Comparison of ENCODE assay signal across 21 cellular contexts in genomic region chr2:110946892-110947291, GRCh38.
DNase-seq lines count a peak whose midpoint lies in the region; ATAC-seq and TF ChIP-seq lines count a peak whose summit lies in the region.
"Had no signal": no experiment of that assay in that cellular context is flagged by ENCODE, and none has a peak within 500 bp of the region (broad histone marks: within the 10 kb centered on the region; RNA-seq: fewer than 3 reads in every experiment).

No MANE protein-coding gene starts in this region.

- H3K27me3 ChIP-seq in lung (ENCODE audit: control insufficient read depth, insufficient read depth) (no peaks in the 10 kb centered on the region), upper lobe of right lung (no peaks in the 10 kb centered on the region)
- H3K27me3 ChIP-seq: ascending aorta, BE2C, esophagus squamous epithelium had no signal

- DNase-seq in Right ventricle myocardium inferior (ENCODE audit: missing footprints) (no peak), cardiac septum (ENCODE audit: low spot score) (no peak), Right ventricle myocardium superior (peak; percentile 57), lung (ENCODE audit: low spot score) (peak; percentile 46), upper lobe of right lung (no peak), NCI-H748 (lab: John Stamatoyannopoulos, UW; ENCODE audit: unreplicated experiment) (no peak), NCI-H774 (lab: John Stamatoyannopoulos, UW) (no peak)
- DNase-seq: activated CD8-positive, alpha-beta memory T cell treated with anti-CD3 and anti-CD28 coated beads for 24 hours; activated T-cell treated with anti-CD3 and anti-CD28 coated beads, Interleukin-2, amount 50 U/mL, for 72 hours; BE2C; effector CD8-positive, alpha-beta T cell; esophagus squamous epithelium; IMR-90; NCI-H1694 treated with DMSO at 0.1 percent for 48 hours; nucleus accumbens; stimulated activated CD8-positive, alpha-beta memory T cell treated with anti-CD3 and anti-CD28 coated beads, Interleukin-4, amount 100 ng/mL, for 48 hours; T1000 had no signal

- H3K27ac ChIP-seq in lung (ENCODE audit: low read depth in 1 of 2, low read length in 1 of 2), result peak overlapping the region in 1 of 2 donors; percentile 32
- no peak overlapping the region for H3K27ac ChIP-seq in upper lobe of right lung
- H3K27ac ChIP-seq: ascending aorta, esophagus squamous epithelium had no signal

- H3K4me3 ChIP-seq in lung (no peak overlapping the region), upper lobe of right lung (no peak overlapping the region)
- H3K4me3 ChIP-seq: ascending aorta, esophagus squamous epithelium had no signal

- H3K4me1 ChIP-seq in lung (ENCODE audit: control insufficient read depth in 2 of 2, insufficient read depth in 2 of 2, low read length in 2 of 2) (peaks cover 4 to 7% of the 10 kb centered on the region in 2 donors), upper lobe of right lung (peaks cover 10% of the 10 kb centered on the region)
- H3K4me1 ChIP-seq: ascending aorta, BE2C had no signal

- H3K9me3 ChIP-seq in lung (ENCODE audit: control insufficient read depth in 2 of 2, insufficient read depth in 1 of 2, low read length in 1 of 2) (no peaks in the 10 kb centered on the region), upper lobe of right lung (no peaks in the 10 kb centered on the region)
- H3K9me3 ChIP-seq: ascending aorta, BE2C, esophagus squamous epithelium had no signal

- no peaks in the 10 kb centered on the region for H3K36me3 ChIP-seq in lung (ENCODE audit: control insufficient read depth in 2 of 2, insufficient read depth in 2 of 2, low read length in 2 of 2)
- no peaks in the 10 kb centered on the region for H3K36me3 ChIP-seq in upper lobe of right lung
- H3K36me3 ChIP-seq: ascending aorta, BE2C, esophagus squamous epithelium had no signal

- WGBS in lung, 2 donors, result 38 to 64% methylated on average over 7 of the region's 7 CpGs

- intact Hi-C loops in Right ventricle myocardium inferior (cut with DNase I), result no loop called here
- intact Hi-C loops in cardiac septum (cut with DNase I), result no loop called here
- intact Hi-C loops in Right ventricle myocardium superior (cut with DNase I), result no loop called here
- intact Hi-C loops in upper lobe of right lung (cut with DNase I), result no loop called here

- ATAC-seq in Right ventricle myocardium inferior (peak; percentile 88), Right ventricle myocardium superior (ENCODE audit: poor library complexity) (peak; percentile 88), lung (ENCODE audit: insufficient read depth, low FRiP score) (no peak), upper lobe of right lung (peak; percentile 91), HG03439 (IDR thresholded peaks at IDR 0.05; ENCODE audit: unreplicated experiment) (no peak)
- ATAC-seq: activated CD4-positive, CD25-positive, alpha-beta regulatory T cell treated with anti-CD3 and anti-CD28 coated beads, Interleukin-2, amount 50 U/mL, for 24 hours; activated naive CD4-positive, alpha-beta T cell treated with anti-CD3 and anti-CD28 coated beads, Interleukin-2, amount 50 U/mL, for 72 hours; activated T-cell treated with anti-CD3 and anti-CD28 coated beads, Interleukin-2, amount 50 U/mL, for 72 hours had no signal

- TF ChIP-seq CTCF in lung (IDR thresholded peaks at IDR 0.05; ENCODE audit: control extremely low read depth, extremely low read depth), result no peak
- TF ChIP-seq CTCF in upper lobe of right lung (IDR thresholded peaks at IDR 0.05), result no peak

Comparison
In these comparisons a context has a peak if more than half of its experiments do, and no peak if none do; other contexts are left out.
1. DNase-seq: peak in Right ventricle myocardium superior (single experiment) and lung (single experiment); none in Right ventricle myocardium inferior (single experiment), cardiac septum (single experiment), upper lobe of right lung (single experiment), NCI-H748 (single experiment) and NCI-H774 (single experiment).
2. ATAC-seq: peak in Right ventricle myocardium inferior (single experiment), Right ventricle myocardium superior (single experiment) and upper lobe of right lung (single experiment); none in lung (single experiment) and HG03439 (single experiment).